ENCODE assay signal across 8 cellular contexts in genomic region chr15:90087454-90088154, GRCh38. TPM values are rescaled to one million over a fixed set of nuclear protein-coding genes. Genes with fewer than 3 reads are reported as not detected.
DNase-seq lines count a peak whose midpoint lies in the region; ATAC-seq and TF ChIP-seq lines count a peak whose summit lies in the region.

No MANE protein-coding gene starts in this region.

- no peaks in the 10 kb centered on the region for H3K9me3 ChIP-seq in testis

- peak; percentile 66 for ATAC-seq in SK-N-SH treated with all-trans-retinoic acid at 6 μM for 48 hours
- no peak for ATAC-seq in HG03045 (IDR thresholded peaks at IDR 0.05; ENCODE audit: unreplicated experiment)

- H3K4me3 ChIP-seq in fibroblast of mammary gland (ENCODE audit: control insufficient read depth, low read depth, low read length) = no peak overlapping the region
- H3K4me3 ChIP-seq in testis = peak overlapping the region in 1 of 2 donors; percentile 32

- TF ChIP-seq CTCF in fibroblast of mammary gland (conservative IDR thresholded peaks at IDR 0.05; ENCODE audit: control insufficient read depth, insufficient read depth, low read depth, low read length) = peak; percentile 44
- no peak for TF ChIP-seq CTCF in testis (IDR thresholded peaks at IDR 0.05)

- no peak for TF ChIP-seq POLR2A in testis (IDR thresholded peaks at IDR 0.05)

- intact Hi-C loops in testis (cut with DNase I; ENCODE audit: low total_unique reads) = no loop called here

- no peaks in the 10 kb centered on the region for H3K4me1 ChIP-seq in testis

- H3K36me3 ChIP-seq in testis (ENCODE audit: low read depth, missing control alignments) = no peaks in the 10 kb centered on the region

- H3K27me3 ChIP-seq in testis = no peaks in the 10 kb centered on the region

- H3K27ac ChIP-seq in testis = no peak overlapping the region

- WGBS in testis, 2 donors = 48 to 56% methylated on average over 20 of the region's 20 CpGs

- peak; percentile 52 for DNase-seq in 8988T
- peak; percentile 62 for DNase-seq in ELR (ENCODE audit: low read depth)
- DNase-seq in fibroblast of mammary gland (ENCODE audit: low read depth) = peak; percentile 71
- peak; percentile 83 for DNase-seq in testis
- DNase-seq in ureter (ENCODE audit: low spot score) = no peak
- no peak for DNase-seq in midbrain (lab: John Stamatoyannopoulos, UW)

TF ChIP-seq in SK-N-SH treated with all-trans-retinoic acid at 6 μM for 48 hours, 23 proteins besides CTCF, POLR2A, EP300 and RAD21:
- no peak for TF ChIP-seq TCF4 (CRISPR knock-in tag; IDR thresholded peaks at IDR 0.05; ENCODE audit: borderline replicate concordance)
- TF ChIP-seq CSRNP3 (CRISPR knock-in tag; IDR thresholded peaks at IDR 0.05) = no peak
- no peak for TF ChIP-seq ZFP3 (CRISPR knock-in tag; IDR thresholded peaks at IDR 0.05)
- no peak for TF ChIP-seq POU6F1 (CRISPR knock-in tag; IDR thresholded peaks at IDR 0.05; ENCODE audit: borderline replicate concordance, low read depth)
- no peak for TF ChIP-seq ZFP30 (CRISPR knock-in tag; IDR thresholded peaks at IDR 0.05)
- TF ChIP-seq GLIS3 (CRISPR knock-in tag; IDR thresholded peaks at IDR 0.05) = no peak
- no peak for TF ChIP-seq ESRRG (CRISPR knock-in tag; IDR thresholded peaks at IDR 0.05)
- no peak for TF ChIP-seq SNAI2 (CRISPR knock-in tag; IDR thresholded peaks at IDR 0.05)
- TF ChIP-seq ZNF70 (CRISPR knock-in tag; IDR thresholded peaks at IDR 0.05) = no peak
- TF ChIP-seq ZNF565 (CRISPR knock-in tag; conservative IDR thresholded peaks at IDR 0.05; ENCODE audit: low read depth) = no peak
- no peak for TF ChIP-seq CREB5 (CRISPR knock-in tag; IDR thresholded peaks at IDR 0.05; ENCODE audit: low read depth)
- no peak for TF ChIP-seq ISL1 (CRISPR knock-in tag; IDR thresholded peaks at IDR 0.05)
- no peak for TF ChIP-seq PPARA (CRISPR knock-in tag; IDR thresholded peaks at IDR 0.05; ENCODE audit: borderline replicate concordance)
- no peak for TF ChIP-seq ARNTL (CRISPR knock-in tag; IDR thresholded peaks at IDR 0.05; ENCODE audit: borderline replicate concordance, low read depth)
- no peak for TF ChIP-seq RARB (CRISPR knock-in tag; IDR thresholded peaks at IDR 0.05)
- TF ChIP-seq CSDC2 (CRISPR knock-in tag; IDR thresholded peaks at IDR 0.05) = no peak
- no peak for TF ChIP-seq TOX (CRISPR knock-in tag; IDR thresholded peaks at IDR 0.05; ENCODE audit: borderline replicate concordance)
- no peak for TF ChIP-seq PATZ1 (CRISPR knock-in tag; IDR thresholded peaks at IDR 0.05; ENCODE audit: borderline replicate concordance)
- no peak for TF ChIP-seq ZNF8 (CRISPR knock-in tag; IDR thresholded peaks at IDR 0.05)

RNA-seq across cellular contexts. Expression of gene IDH2, which starts 14.7 kb away (rescaled TPM):
- total RNA-seq in testis (10 to 100 TPM; 13.1 to 17.7 TPM), ureter (65.2 TPM)
- 23.5 TPM for polyA plus RNA-seq in testis (ENCODE audit: insufficient read depth, low read depth, low replicate concordance)

Comparison
In these comparisons a context has a peak if more than half of its experiments do, and no peak if none do; other contexts are left out.
1. DNase-seq: peak in 8988T (single experiment), ELR (single experiment), fibroblast of mammary gland (single experiment) and testis (single experiment); none in ureter (single experiment) and midbrain (single experiment).